ENCODE assay signal across 1 cellular context in the genomic region with DNA sequence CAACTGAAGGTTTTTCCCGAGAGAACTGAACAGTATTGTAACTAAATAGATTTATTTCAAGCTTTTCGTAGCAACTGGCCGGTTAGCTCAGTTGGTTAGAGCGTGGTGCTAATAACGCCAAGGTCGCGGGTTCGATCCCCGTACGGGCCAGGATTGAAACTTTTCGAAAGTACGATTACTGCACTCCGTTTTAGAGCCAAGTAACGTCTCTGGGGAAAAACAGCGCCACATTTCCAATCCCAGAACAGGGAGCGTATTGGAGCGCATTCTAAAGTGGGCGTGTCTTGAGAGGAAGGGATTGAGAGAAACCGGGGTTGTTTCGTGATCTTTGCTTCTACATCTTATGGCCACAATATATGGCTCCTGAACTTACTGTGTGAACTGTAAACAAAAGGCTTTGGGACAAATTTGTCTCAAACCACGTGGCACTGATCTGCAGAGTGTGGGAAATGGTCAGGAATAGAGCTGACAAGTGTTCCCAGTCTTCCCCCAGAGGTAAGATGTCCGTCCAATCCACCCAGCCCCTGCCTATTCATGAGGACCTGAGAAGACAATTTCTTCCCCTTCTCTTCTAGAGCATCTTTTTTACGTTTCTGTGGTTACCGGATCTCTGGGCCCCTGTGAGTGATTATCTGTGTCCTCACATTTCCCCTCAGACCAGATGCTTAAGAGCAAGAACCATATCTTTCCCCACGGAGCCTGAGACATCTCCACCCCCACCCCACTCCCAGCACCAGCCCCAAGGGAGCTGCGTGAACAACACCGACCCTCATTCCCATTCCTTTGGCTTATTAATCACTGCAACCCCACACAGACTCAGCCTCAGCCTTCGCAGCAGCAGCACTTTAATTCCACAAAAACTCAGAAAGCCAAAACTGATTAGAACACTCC.
TF ChIP-seq lines count a peak whose summit lies in the region.

No MANE protein-coding gene starts in this region.

TF ChIP-seq in HepG2, 621 proteins besides CTCF, POLR2A, EP300 and RAD21 (continued from another document and continues in another):
- TF ChIP-seq, protein P1, sequence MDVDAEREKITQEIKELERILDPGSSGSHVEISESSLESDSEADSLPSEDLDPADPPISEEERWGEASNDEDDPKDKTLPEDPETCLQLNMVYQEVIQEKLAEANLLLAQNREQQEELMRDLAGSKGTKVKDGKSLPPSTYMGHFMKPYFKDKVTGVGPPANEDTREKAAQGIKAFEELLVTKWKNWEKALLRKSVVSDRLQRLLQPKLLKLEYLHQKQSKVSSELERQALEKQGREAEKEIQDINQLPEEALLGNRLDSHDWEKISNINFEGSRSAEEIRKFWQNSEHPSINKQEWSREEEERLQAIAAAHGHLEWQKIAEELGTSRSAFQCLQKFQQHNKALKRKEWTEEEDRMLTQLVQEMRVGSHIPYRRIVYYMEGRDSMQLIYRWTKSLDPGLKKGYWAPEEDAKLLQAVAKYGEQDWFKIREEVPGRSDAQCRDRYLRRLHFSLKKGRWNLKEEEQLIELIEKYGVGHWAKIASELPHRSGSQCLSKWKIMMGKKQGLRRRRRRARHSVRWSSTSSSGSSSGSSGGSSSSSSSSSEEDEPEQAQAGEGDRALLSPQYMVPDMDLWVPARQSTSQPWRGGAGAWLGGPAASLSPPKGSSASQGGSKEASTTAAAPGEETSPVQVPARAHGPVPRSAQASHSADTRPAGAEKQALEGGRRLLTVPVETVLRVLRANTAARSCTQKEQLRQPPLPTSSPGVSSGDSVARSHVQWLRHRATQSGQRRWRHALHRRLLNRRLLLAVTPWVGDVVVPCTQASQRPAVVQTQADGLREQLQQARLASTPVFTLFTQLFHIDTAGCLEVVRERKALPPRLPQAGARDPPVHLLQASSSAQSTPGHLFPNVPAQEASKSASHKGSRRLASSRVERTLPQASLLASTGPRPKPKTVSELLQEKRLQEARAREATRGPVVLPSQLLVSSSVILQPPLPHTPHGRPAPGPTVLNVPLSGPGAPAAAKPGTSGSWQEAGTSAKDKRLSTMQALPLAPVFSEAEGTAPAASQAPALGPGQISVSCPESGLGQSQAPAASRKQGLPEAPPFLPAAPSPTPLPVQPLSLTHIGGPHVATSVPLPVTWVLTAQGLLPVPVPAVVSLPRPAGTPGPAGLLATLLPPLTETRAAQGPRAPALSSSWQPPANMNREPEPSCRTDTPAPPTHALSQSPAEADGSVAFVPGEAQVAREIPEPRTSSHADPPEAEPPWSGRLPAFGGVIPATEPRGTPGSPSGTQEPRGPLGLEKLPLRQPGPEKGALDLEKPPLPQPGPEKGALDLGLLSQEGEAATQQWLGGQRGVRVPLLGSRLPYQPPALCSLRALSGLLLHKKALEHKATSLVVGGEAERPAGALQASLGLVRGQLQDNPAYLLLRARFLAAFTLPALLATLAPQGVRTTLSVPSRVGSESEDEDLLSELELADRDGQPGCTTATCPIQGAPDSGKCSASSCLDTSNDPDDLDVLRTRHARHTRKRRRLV (CRISPR knock-in tag; IDR thresholded peaks at IDR 0.05), result no peak
- TF ChIP-seq ZNF33A (CRISPR knock-in tag; IDR thresholded peaks at IDR 0.05; ENCODE audit: borderline replicate concordance), result no peak
- TF ChIP-seq ZFP90 (CRISPR knock-in tag; IDR thresholded peaks at IDR 0.05; ENCODE audit: borderline replicate concordance), result no peak
- TF ChIP-seq MAFG (CRISPR knock-in tag; IDR thresholded peaks at IDR 0.05), result no peak
- TF ChIP-seq GZF1 (CRISPR knock-in tag; IDR thresholded peaks at IDR 0.05), result no peak; the same call in 1 of the 2 replicates
- TF ChIP-seq HMG20A (CRISPR knock-in tag; IDR thresholded peaks at IDR 0.05; ENCODE audit: borderline replicate concordance), result no peak
- TF ChIP-seq, protein P2, sequence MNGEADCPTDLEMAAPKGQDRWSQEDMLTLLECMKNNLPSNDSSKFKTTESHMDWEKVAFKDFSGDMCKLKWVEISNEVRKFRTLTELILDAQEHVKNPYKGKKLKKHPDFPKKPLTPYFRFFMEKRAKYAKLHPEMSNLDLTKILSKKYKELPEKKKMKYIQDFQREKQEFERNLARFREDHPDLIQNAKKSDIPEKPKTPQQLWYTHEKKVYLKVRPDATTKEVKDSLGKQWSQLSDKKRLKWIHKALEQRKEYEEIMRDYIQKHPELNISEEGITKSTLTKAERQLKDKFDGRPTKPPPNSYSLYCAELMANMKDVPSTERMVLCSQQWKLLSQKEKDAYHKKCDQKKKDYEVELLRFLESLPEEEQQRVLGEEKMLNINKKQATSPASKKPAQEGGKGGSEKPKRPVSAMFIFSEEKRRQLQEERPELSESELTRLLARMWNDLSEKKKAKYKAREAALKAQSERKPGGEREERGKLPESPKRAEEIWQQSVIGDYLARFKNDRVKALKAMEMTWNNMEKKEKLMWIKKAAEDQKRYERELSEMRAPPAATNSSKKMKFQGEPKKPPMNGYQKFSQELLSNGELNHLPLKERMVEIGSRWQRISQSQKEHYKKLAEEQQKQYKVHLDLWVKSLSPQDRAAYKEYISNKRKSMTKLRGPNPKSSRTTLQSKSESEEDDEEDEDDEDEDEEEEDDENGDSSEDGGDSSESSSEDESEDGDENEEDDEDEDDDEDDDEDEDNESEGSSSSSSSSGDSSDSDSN (CRISPR knock-in tag; IDR thresholded peaks at IDR 0.05), result peak; percentile 58; the same call in 1 of the 2 replicates
- TF ChIP-seq, protein P3, sequence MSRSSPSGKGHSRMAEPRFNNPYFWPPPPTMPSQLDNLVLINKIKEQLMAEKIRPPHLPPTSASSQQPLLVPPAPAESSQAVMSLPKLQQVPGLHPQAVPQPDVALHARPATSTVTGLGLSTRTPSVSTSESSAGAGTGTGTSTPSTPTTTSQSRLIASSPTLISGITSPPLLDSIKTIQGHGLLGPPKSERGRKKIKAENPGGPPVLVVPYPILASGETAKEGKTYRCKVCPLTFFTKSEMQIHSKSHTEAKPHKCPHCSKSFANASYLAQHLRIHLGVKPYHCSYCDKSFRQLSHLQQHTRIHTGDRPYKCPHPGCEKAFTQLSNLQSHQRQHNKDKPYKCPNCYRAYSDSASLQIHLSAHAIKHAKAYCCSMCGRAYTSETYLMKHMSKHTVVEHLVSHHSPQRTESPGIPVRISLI (CRISPR knock-in tag; IDR thresholded peaks at IDR 0.05; ENCODE audit: borderline replicate concordance), result no peak
- no peak for TF ChIP-seq TEAD3 (CRISPR knock-in tag; optimal IDR thresholded peaks at IDR 0.05; ENCODE audit: borderline replicate concordance)
- TF ChIP-seq, protein P4, sequence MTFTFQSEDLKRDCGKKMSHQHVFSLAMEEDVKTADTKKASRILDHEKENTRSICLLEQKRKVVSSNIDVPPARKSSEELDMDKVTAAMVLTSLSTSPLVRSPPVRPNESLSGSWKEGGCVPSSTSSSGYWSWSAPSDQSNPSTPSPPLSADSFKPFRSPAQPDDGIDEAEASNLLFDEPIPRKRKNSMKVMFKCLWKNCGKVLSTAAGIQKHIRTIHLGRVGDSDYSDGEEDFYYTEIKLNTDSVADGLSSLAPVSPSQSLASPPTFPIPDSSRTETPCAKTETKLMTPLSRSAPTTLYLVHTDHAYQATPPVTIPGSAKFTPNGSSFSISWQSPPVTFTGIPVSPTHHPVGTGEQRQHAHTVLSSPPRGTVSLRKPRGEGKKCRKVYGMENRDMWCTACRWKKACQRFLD (CRISPR knock-in tag; IDR thresholded peaks at IDR 0.05; ENCODE audit: borderline replicate concordance), result no peak
- TF ChIP-seq ZMYM4 (CRISPR knock-in tag; IDR thresholded peaks at IDR 0.05), result peak; percentile 63
- no peak for TF ChIP-seq FOXA1 (IDR thresholded peaks at IDR 0.05)
- TF ChIP-seq FOXA1 (CRISPR knock-in tag; IDR thresholded peaks at IDR 0.05), result no peak; the same call in 1 of the 2 replicates
- TF ChIP-seq NR1H2 (CRISPR knock-in tag; IDR thresholded peaks at IDR 0.05; ENCODE audit: borderline replicate concordance, low read depth), result no peak
- TF ChIP-seq TGIF2 (CRISPR knock-in tag; IDR thresholded peaks at IDR 0.05), result no peak
- no peak for TF ChIP-seq FOXP1 (IDR thresholded peaks at IDR 0.05)
- no peak for TF ChIP-seq FOXP1 (CRISPR knock-in tag; IDR thresholded peaks at IDR 0.05)
- no peak for TF ChIP-seq RFXANK (CRISPR knock-in tag; IDR thresholded peaks at IDR 0.05)
- peak; percentile 95; the same call in 1 of the 2 replicates for TF ChIP-seq REPIN1 (CRISPR knock-in tag; IDR thresholded peaks at IDR 0.05; ENCODE audit: borderline replicate concordance, low read depth)
- TF ChIP-seq, protein P5, sequence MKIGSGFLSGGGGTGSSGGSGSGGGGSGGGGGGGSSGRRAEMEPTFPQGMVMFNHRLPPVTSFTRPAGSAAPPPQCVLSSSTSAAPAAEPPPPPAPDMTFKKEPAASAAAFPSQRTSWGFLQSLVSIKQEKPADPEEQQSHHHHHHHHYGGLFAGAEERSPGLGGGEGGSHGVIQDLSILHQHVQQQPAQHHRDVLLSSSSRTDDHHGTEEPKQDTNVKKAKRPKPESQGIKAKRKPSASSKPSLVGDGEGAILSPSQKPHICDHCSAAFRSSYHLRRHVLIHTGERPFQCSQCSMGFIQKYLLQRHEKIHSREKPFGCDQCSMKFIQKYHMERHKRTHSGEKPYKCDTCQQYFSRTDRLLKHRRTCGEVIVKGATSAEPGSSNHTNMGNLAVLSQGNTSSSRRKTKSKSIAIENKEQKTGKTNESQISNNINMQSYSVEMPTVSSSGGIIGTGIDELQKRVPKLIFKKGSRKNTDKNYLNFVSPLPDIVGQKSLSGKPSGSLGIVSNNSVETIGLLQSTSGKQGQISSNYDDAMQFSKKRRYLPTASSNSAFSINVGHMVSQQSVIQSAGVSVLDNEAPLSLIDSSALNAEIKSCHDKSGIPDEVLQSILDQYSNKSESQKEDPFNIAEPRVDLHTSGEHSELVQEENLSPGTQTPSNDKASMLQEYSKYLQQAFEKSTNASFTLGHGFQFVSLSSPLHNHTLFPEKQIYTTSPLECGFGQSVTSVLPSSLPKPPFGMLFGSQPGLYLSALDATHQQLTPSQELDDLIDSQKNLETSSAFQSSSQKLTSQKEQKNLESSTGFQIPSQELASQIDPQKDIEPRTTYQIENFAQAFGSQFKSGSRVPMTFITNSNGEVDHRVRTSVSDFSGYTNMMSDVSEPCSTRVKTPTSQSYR (CRISPR knock-in tag; IDR thresholded peaks at IDR 0.05; ENCODE audit: borderline replicate concordance), result no peak; the same call in 1 of the 2 replicates
- TF ChIP-seq XRCC5 (optimal IDR thresholded peaks at IDR 0.05; ENCODE audit: low read length), result peak; percentile 84
- no peak for TF ChIP-seq PHF5A (CRISPR knock-in tag; IDR thresholded peaks at IDR 0.05; ENCODE audit: low read depth, unreplicated experiment)
- TF ChIP-seq, protein P6, sequence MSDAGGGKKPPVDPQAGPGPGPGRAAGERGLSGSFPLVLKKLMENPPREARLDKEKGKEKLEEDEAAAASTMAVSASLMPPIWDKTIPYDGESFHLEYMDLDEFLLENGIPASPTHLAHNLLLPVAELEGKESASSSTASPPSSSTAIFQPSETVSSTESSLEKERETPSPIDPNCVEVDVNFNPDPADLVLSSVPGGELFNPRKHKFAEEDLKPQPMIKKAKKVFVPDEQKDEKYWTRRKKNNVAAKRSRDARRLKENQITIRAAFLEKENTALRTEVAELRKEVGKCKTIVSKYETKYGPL (CRISPR knock-in tag; IDR thresholded peaks at IDR 0.05), result no peak
- TF ChIP-seq ZNF30 (CRISPR knock-in tag; IDR thresholded peaks at IDR 0.05), result no peak
- TF ChIP-seq, protein P7, sequence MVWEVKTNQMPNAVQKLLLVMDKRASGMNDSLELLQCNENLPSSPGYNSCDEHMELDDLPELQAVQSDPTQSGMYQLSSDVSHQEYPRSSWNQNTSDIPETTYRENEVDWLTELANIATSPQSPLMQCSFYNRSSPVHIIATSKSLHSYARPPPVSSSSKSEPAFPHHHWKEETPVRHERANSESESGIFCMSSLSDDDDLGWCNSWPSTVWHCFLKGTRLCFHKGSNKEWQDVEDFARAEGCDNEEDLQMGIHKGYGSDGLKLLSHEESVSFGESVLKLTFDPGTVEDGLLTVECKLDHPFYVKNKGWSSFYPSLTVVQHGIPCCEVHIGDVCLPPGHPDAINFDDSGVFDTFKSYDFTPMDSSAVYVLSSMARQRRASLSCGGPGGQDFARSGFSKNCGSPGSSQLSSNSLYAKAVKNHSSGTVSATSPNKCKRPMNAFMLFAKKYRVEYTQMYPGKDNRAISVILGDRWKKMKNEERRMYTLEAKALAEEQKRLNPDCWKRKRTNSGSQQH (CRISPR knock-in tag; IDR thresholded peaks at IDR 0.05; ENCODE audit: low read depth), result no peak; the same call in 1 of the 2 replicates
- no peak for TF ChIP-seq ZNF790 (CRISPR knock-in tag; IDR thresholded peaks at IDR 0.05; ENCODE audit: borderline replicate concordance)
- TF ChIP-seq ZKSCAN5 (CRISPR knock-in tag; IDR thresholded peaks at IDR 0.05), result no peak
- TF ChIP-seq, protein P8, sequence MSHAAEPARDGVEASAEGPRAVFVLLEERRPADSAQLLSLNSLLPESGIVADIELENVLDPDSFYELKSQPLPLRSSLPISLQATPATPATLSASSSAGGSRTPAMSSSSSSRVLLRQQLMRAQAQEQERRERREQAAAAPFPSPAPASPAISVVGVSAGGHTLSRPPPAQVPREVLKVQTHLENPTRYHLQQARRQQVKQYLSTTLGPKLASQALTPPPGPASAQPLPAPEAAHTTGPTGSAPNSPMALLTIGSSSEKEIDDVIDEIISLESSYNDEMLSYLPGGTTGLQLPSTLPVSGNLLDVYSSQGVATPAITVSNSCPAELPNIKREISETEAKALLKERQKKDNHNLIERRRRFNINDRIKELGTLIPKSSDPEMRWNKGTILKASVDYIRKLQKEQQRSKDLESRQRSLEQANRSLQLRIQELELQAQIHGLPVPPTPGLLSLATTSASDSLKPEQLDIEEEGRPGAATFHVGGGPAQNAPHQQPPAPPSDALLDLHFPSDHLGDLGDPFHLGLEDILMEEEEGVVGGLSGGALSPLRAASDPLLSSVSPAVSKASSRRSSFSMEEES (CRISPR knock-in tag; IDR thresholded peaks at IDR 0.05), result 0 out of 2 replicates have a peak, but pooled peaks have one; percentile 11
- no peak; the same call in 1 of the 2 replicates for TF ChIP-seq ZNF709 (CRISPR knock-in tag; IDR thresholded peaks at IDR 0.05)
- TF ChIP-seq SAP130 (CRISPR knock-in tag; IDR thresholded peaks at IDR 0.05; ENCODE audit: low read depth), result peak; percentile 87
- TF ChIP-seq, protein P9, sequence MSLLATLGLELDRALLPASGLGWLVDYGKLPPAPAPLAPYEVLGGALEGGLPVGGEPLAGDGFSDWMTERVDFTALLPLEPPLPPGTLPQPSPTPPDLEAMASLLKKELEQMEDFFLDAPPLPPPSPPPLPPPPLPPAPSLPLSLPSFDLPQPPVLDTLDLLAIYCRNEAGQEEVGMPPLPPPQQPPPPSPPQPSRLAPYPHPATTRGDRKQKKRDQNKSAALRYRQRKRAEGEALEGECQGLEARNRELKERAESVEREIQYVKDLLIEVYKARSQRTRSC (CRISPR knock-in tag; IDR thresholded peaks at IDR 0.05; ENCODE audit: low read depth), result no peak
- TF ChIP-seq, protein P10, sequence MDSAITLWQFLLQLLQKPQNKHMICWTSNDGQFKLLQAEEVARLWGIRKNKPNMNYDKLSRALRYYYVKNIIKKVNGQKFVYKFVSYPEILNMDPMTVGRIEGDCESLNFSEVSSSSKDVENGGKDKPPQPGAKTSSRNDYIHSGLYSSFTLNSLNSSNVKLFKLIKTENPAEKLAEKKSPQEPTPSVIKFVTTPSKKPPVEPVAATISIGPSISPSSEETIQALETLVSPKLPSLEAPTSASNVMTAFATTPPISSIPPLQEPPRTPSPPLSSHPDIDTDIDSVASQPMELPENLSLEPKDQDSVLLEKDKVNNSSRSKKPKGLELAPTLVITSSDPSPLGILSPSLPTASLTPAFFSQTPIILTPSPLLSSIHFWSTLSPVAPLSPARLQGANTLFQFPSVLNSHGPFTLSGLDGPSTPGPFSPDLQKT (CRISPR knock-in tag; IDR thresholded peaks at IDR 0.05; ENCODE audit: borderline replicate concordance), result no peak
- TF ChIP-seq, protein P11, sequence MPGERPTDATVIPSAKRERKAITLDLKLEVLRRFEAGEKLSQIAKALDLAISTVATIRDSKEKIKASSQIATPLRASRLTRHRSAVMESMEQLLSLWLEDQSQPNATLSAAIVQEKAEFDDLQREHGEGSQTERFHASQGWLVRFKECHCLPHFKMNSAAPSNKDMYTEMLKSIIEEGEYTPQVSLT (CRISPR knock-in tag; IDR thresholded peaks at IDR 0.05; ENCODE audit: borderline replicate concordance, low read depth), result no peak
- TF ChIP-seq MXI1 (IDR thresholded peaks at IDR 0.05; ENCODE audit: borderline replicate concordance, low read depth, low read length), result peak; percentile 92; the same call in 2 of the 3 replicates
